1 cellular context compared by ENCODE assay signal in genomic region chr3:143084856-143085731, GRCh38.
TF ChIP-seq lines count a peak whose summit lies in the region.

No MANE protein-coding gene starts in this region.

TF ChIP-seq in K562, 482 proteins besides CTCF, POLR2A, EP300 and RAD21 (continued from another document and continues in another):
- TF ChIP-seq TFE3 (CRISPR knock-in tag; IDR thresholded peaks at IDR 0.05) (no peak), ZNF511 (CRISPR knock-in tag; IDR thresholded peaks at IDR 0.05) (no peak), JUN (IDR thresholded peaks at IDR 0.05; ENCODE audit: borderline replicate concordance, low read depth, low read length) (peak; percentile 88; the same call in 1 of the 2 replicates), JUN (CRISPR knock-in tag; IDR thresholded peaks at IDR 0.05; ENCODE audit: borderline replicate concordance) (peak; percentile 63; the same call in 1 of the 2 replicates), XRCC3 (IDR thresholded peaks at IDR 0.05) (no peak), GABPB1 (CRISPR knock-in tag; IDR thresholded peaks at IDR 0.05) (0 out of 2 replicates have a peak, but pooled peaks have one; percentile 44), SMAD4 (CRISPR knock-in tag; conservative IDR thresholded peaks at IDR 0.05) (peak; percentile 100), ELF4 (CRISPR knock-in tag; IDR thresholded peaks at IDR 0.05) (peak; percentile 69), ZNF384 (IDR thresholded peaks at IDR 0.05; ENCODE audit: low read depth, low read length) (no peak), PRDM10 (IDR thresholded peaks at IDR 0.05; ENCODE audit: partially characterized antibody) (peak; percentile 65), TOE1 (IDR thresholded peaks at IDR 0.05; ENCODE audit: borderline replicate concordance) (peak; percentile 67; the same call in 1 of the 2 replicates), TOE1 (CRISPR knock-in tag; IDR thresholded peaks at IDR 0.05; ENCODE audit: borderline replicate concordance, low read depth) (no peak), ZNF586 (CRISPR knock-in tag; conservative IDR thresholded peaks at IDR 0.05) (0 out of 2 replicates have a peak, but pooled peaks have one; percentile 26), NR4A1 (CRISPR knock-in tag; IDR thresholded peaks at IDR 0.05) (no peak), NR4A1 (tag; IDR thresholded peaks at IDR 0.05) (peak; percentile 90), PPARD (CRISPR knock-in tag; IDR thresholded peaks at IDR 0.05) (no peak), LARP7 (IDR thresholded peaks at IDR 0.05) (no peak), RHOXF2B (CRISPR knock-in tag; conservative IDR thresholded peaks at IDR 0.05) (no peak), HES1 (IDR thresholded peaks at IDR 0.05; ENCODE audit: low read depth) (peak; percentile 79), HDGF (IDR thresholded peaks at IDR 0.05) (peak; percentile 73; the same call in 1 of the 2 replicates), KDM1A (IDR thresholded peaks at IDR 0.05) (peak; percentile 88), SMARCB1 (IDR thresholded peaks at IDR 0.05; ENCODE audit: insufficient read length, low read depth) (no peak), ZNF354B (CRISPR knock-in tag; IDR thresholded peaks at IDR 0.05) (no peak), ZC3H4 (CRISPR knock-in tag; IDR thresholded peaks at IDR 0.05; ENCODE audit: borderline replicate concordance) (no peak), RBM14 (IDR thresholded peaks at IDR 0.05; ENCODE audit: borderline replicate concordance, insufficient read depth, low read depth, low read length) (no peak), SMAD1 (IDR thresholded peaks at IDR 0.05; ENCODE audit: low read depth, low read length, partially characterized antibody) (peak; percentile 92), TAF9B (IDR thresholded peaks at IDR 0.05; ENCODE audit: partially characterized antibody) (peak; percentile 38), HINFP (tag; conservative IDR thresholded peaks at IDR 0.05; ENCODE audit: low read depth) (peak; percentile 38; the same call in 1 of the 2 replicates), SUPT5H (IDR thresholded peaks at IDR 0.05) (peak; percentile 47; the same call in 1 of the 2 replicates), NBN (IDR thresholded peaks at IDR 0.05; ENCODE audit: low read depth) (peak; percentile 94), ZBTB17 (CRISPR knock-in tag; IDR thresholded peaks at IDR 0.05) (peak; percentile 74), RBM22 (IDR thresholded peaks at IDR 0.05; ENCODE audit: low read depth, low read length, poor library complexity, severe bottlenecking) (no peak), ZNF23 (CRISPR knock-in tag; IDR thresholded peaks at IDR 0.05) (peak; percentile 71; the same call in 1 of the 2 replicates), RBM15 (IDR thresholded peaks at IDR 0.05; ENCODE audit: insufficient read depth, low read length) (no peak), TARDBP (IDR thresholded peaks at IDR 0.05) (peak; percentile 97), ARNT (IDR thresholded peaks at IDR 0.05) (peak; percentile 93 to 95), KLF6 (CRISPR knock-in tag; IDR thresholded peaks at IDR 0.05; ENCODE audit: borderline replicate concordance) (peak; percentile 86), PHB2 (IDR thresholded peaks at IDR 0.05; ENCODE audit: low read depth) (peak; percentile 98), ZNF347 (CRISPR knock-in tag; IDR thresholded peaks at IDR 0.05; ENCODE audit: low read depth) (no peak), ZNF134 (CRISPR knock-in tag; conservative IDR thresholded peaks at IDR 0.05) (0 out of 2 replicates have a peak, but pooled peaks have one; percentile 21), CREBBP (IDR thresholded peaks at IDR 0.05; ENCODE audit: low read depth, low read length) (no peak)
- TF ChIP-seq, protein P1, sequence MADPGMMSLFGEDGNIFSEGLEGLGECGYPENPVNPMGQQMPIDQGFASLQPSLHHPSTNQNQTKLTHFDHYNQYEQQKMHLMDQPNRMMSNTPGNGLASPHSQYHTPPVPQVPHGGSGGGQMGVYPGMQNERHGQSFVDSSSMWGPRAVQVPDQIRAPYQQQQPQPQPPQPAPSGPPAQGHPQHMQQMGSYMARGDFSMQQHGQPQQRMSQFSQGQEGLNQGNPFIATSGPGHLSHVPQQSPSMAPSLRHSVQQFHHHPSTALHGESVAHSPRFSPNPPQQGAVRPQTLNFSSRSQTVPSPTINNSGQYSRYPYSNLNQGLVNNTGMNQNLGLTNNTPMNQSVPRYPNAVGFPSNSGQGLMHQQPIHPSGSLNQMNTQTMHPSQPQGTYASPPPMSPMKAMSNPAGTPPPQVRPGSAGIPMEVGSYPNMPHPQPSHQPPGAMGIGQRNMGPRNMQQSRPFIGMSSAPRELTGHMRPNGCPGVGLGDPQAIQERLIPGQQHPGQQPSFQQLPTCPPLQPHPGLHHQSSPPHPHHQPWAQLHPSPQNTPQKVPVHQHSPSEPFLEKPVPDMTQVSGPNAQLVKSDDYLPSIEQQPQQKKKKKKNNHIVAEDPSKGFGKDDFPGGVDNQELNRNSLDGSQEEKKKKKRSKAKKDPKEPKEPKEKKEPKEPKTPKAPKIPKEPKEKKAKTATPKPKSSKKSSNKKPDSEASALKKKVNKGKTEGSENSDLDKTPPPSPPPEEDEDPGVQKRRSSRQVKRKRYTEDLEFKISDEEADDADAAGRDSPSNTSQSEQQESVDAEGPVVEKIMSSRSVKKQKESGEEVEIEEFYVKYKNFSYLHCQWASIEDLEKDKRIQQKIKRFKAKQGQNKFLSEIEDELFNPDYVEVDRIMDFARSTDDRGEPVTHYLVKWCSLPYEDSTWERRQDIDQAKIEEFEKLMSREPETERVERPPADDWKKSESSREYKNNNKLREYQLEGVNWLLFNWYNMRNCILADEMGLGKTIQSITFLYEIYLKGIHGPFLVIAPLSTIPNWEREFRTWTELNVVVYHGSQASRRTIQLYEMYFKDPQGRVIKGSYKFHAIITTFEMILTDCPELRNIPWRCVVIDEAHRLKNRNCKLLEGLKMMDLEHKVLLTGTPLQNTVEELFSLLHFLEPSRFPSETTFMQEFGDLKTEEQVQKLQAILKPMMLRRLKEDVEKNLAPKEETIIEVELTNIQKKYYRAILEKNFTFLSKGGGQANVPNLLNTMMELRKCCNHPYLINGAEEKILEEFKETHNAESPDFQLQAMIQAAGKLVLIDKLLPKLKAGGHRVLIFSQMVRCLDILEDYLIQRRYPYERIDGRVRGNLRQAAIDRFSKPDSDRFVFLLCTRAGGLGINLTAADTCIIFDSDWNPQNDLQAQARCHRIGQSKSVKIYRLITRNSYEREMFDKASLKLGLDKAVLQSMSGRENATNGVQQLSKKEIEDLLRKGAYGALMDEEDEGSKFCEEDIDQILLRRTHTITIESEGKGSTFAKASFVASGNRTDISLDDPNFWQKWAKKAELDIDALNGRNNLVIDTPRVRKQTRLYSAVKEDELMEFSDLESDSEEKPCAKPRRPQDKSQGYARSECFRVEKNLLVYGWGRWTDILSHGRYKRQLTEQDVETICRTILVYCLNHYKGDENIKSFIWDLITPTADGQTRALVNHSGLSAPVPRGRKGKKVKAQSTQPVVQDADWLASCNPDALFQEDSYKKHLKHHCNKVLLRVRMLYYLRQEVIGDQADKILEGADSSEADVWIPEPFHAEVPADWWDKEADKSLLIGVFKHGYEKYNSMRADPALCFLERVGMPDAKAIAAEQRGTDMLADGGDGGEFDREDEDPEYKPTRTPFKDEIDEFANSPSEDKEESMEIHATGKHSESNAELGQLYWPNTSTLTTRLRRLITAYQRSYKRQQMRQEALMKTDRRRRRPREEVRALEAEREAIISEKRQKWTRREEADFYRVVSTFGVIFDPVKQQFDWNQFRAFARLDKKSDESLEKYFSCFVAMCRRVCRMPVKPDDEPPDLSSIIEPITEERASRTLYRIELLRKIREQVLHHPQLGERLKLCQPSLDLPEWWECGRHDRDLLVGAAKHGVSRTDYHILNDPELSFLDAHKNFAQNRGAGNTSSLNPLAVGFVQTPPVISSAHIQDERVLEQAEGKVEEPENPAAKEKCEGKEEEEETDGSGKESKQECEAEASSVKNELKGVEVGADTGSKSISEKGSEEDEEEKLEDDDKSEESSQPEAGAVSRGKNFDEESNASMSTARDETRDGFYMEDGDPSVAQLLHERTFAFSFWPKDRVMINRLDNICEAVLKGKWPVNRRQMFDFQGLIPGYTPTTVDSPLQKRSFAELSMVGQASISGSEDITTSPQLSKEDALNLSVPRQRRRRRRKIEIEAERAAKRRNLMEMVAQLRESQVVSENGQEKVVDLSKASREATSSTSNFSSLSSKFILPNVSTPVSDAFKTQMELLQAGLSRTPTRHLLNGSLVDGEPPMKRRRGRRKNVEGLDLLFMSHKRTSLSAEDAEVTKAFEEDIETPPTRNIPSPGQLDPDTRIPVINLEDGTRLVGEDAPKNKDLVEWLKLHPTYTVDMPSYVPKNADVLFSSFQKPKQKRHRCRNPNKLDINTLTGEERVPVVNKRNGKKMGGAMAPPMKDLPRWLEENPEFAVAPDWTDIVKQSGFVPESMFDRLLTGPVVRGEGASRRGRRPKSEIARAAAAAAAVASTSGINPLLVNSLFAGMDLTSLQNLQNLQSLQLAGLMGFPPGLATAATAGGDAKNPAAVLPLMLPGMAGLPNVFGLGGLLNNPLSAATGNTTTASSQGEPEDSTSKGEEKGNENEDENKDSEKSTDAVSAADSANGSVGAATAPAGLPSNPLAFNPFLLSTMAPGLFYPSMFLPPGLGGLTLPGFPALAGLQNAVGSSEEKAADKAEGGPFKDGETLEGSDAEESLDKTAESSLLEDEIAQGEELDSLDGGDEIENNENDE (IDR thresholded peaks at IDR 0.05; ENCODE audit: low read depth, low read length) = no peak
- TF ChIP-seq, protein P2, sequence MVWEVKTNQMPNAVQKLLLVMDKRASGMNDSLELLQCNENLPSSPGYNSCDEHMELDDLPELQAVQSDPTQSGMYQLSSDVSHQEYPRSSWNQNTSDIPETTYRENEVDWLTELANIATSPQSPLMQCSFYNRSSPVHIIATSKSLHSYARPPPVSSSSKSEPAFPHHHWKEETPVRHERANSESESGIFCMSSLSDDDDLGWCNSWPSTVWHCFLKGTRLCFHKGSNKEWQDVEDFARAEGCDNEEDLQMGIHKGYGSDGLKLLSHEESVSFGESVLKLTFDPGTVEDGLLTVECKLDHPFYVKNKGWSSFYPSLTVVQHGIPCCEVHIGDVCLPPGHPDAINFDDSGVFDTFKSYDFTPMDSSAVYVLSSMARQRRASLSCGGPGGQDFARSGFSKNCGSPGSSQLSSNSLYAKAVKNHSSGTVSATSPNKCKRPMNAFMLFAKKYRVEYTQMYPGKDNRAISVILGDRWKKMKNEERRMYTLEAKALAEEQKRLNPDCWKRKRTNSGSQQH (CRISPR knock-in tag; IDR thresholded peaks at IDR 0.05) = 0 out of 2 replicates have a peak, but pooled peaks have one; percentile 8
- TF ChIP-seq, protein P3, sequence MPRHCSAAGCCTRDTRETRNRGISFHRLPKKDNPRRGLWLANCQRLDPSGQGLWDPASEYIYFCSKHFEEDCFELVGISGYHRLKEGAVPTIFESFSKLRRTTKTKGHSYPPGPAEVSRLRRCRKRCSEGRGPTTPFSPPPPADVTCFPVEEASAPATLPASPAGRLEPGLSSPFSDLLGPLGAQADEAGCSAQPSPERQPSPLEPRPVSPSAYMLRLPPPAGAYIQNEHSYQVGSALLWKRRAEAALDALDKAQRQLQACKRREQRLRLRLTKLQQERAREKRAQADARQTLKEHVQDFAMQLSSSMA (CRISPR knock-in tag; IDR thresholded peaks at IDR 0.05) = no peak
